In genomic region chr4:138239496-138239895, GRCh38 we compare ENCODE assay signal across 13 cellular contexts. TPM values are rescaled to one million over a fixed set of nuclear protein-coding genes. Genes with fewer than 3 reads are reported as not detected.
DNase-seq lines count a peak whose midpoint lies in the region; ATAC-seq, FAIRE-seq and TF ChIP-seq lines count a peak whose summit lies in the region.
"Had no signal": no experiment of that assay in that cellular context is flagged by ENCODE, and none has a peak within 500 bp of the region (broad histone marks: within the 10 kb centered on the region; RNA-seq: fewer than 3 reads in every experiment).

No MANE protein-coding gene starts in this region.

- H3K27me3 Mint-ChIP-seq in nephron (ENCODE audit: low read depth) (no peaks in the 10 kb centered on the region), immature natural killer cell (ENCODE audit: low read depth in 3 of 3) (no peaks in the 10 kb centered on the region)
- H3K27me3 Mint-ChIP-seq: activated CD4-positive, alpha-beta T cell treated with anti-CD3 and anti-CD28 coated beads, Interleukin-2, amount 10 ng/mL, durations not matched to agents 7 days and 5 days; natural killer cell treated with Interleukin-12 subunit alpha and Interleukin-12 subunit beta and Interleukin-15 and Interleukin-18, amount 100 ng/mL, for 72 hours had no signal

- H3K27ac Mint-ChIP-seq in nephron (no peak overlapping the region), immature natural killer cell (no peak overlapping the region)
- H3K27ac Mint-ChIP-seq: activated CD4-positive, alpha-beta T cell treated with anti-CD3 and anti-CD28 coated beads, Interleukin-2, amount 10 ng/mL, durations not matched to agents 7 days and 5 days; activated naive CD4-positive, alpha-beta T cell treated with anti-CD3 and anti-CD28 coated beads, Interleukin-2, amount 50 U/mL, for 72 hours had no signal

- DNase-seq in DMS79 treated with DMSO at 0.1 percent for 48 hours (lab: John Stamatoyannopoulos, UW) = peak; percentile 3
- DNase-seq in DMS79 (lab: John Stamatoyannopoulos, UW) = no peak
- no peak for DNase-seq in K562 (ENCODE audit: extremely low read depth in 1 of 4, low spot score in 3 of 4)
- DNase-seq in effector CD8-positive, alpha-beta T cell (lab: John Stamatoyannopoulos, UW) = no peak
- DNase-seq in immature natural killer cell = no peak
- no peak for DNase-seq in HK-2 (ENCODE audit: unreplicated experiment)
- DNase-seq: activated CD4-positive, alpha-beta T cell treated with anti-CD3 and anti-CD28 coated beads, Interleukin-2, amount 10 ng/mL, durations not matched to agents 7 days and 5 days; NCI-H2029 had no signal

- ATAC-seq in K562 = 0 out of 3 replicates have a peak, but pooled peaks have one; percentile 0
- ATAC-seq: activated naive CD4-positive, alpha-beta T cell treated with anti-CD3 and anti-CD28 coated beads, Interleukin-2, amount 50 U/mL, for 72 hours; natural killer cell treated with Interleukin-12 subunit alpha and Interleukin-12 subunit beta and Interleukin-15 and Interleukin-18, amount 100 ng/mL, for 72 hours had no signal

- TF ChIP-seq EP300 in K562 (IDR thresholded peaks at IDR 0.05; ENCODE audit: low read length) = no peak

- peaks cover 22% of the 10 kb centered on the region for H3K4me1 Mint-ChIP-seq in nephron
- peaks cover 2 to 15% of the 10 kb centered on the region in 2 donors for H3K4me1 Mint-ChIP-seq in immature natural killer cell

- no peaks in the 10 kb centered on the region for H3K36me3 Mint-ChIP-seq in nephron (ENCODE audit: low read depth)
- H3K36me3 Mint-ChIP-seq in immature natural killer cell = peaks cover 0 to 5% (median 0%) of the 10 kb centered on the region in 3 donors

- H3K4me3 ChIP-seq in HUES48 (ENCODE audit: low read depth, low read length) (peak overlapping the region; percentile 52), K562 (peak overlapping the region; percentile 69)

- FAIRE-seq in K562 (lab: Jason Lieb, UNC) = no peak

- H3K4me1 ChIP-seq in HUES48 (ENCODE audit: control insufficient read depth, insufficient read depth, low read length) (peaks cover 36% of the 10 kb centered on the region), K562 (replicated peaks in 1 of 2; ENCODE audit: control insufficient read depth in 2 of 2, insufficient read depth in 2 of 2, low read length in 2 of 2) (peaks cover 0 to 26% of the 10 kb centered on the region in 2 experiments; a peak in 4 of 5 replicates)

- H3K27ac ChIP-seq in HUES48 (ENCODE audit: low read depth, low read length) (no peak overlapping the region), K562 (ENCODE audit: extremely low read depth, low read depth, low read length) (peak overlapping the region; percentile 99; the same call in 2 of the 3 replicates)
- H3K27ac ChIP-seq: 22Rv1 had no signal

- 0% methylated on average over 1 of the region's 1 CpG for WGBS in K562 (ENCODE audit: insufficient coverage, low coverage, missing lambda C conversion rate)

- peak overlapping the region in 2 of 3 experiments; percentile 43 to 58 for H3K4me3 Mint-ChIP-seq in nephron
- H3K4me3 Mint-ChIP-seq in immature natural killer cell = no peak overlapping the region

- TF ChIP-seq POLR2A in K562 (conservative IDR thresholded peaks at IDR 0.05) = no peak

- no peak overlapping the region for H2AFZ ChIP-seq in K562 (ENCODE audit: low read depth, low read length)

- CTCF ChIA-PET in K562 (lab: Yijun Ruan, JAX; ENCODE audit: low intra/inter-chr PET ratio) = no interaction called here

- intact Hi-C loops in K562 (cut with micrococcal nuclease) = no loop called here

- H3K36me3 ChIP-seq in HUES48 (ENCODE audit: control insufficient read depth, insufficient read depth, low read length) (peaks cover 21% of the 10 kb centered on the region), K562 (ENCODE audit: control insufficient read depth, insufficient read depth, low read length) (peaks cover 15% of the 10 kb centered on the region)

- POLR2A ChIA-PET in K562 (lab: Yijun Ruan, JAX) = interaction anchor here (1.0 to 1.2 kb wide), 2 partner anchors 283 to 439 kb away, joined by 3 to 4 read pairs; no protein-coding TSS in a partner anchor

- H4K20me1 ChIP-seq in K562 (replicated peaks; ENCODE audit: control insufficient read depth, insufficient read depth, low read length) = no peaks in the 10 kb centered on the region; the same call in 1 of the 2 replicates

- H3K9me3 Mint-ChIP-seq in nephron = no peaks in the 10 kb centered on the region
- H3K9me3 Mint-ChIP-seq in immature natural killer cell = peaks cover 0 to 12% (median 6%) of the 10 kb centered on the region in 6 donors

- H3K9ac ChIP-seq in HUES48 (ENCODE audit: low read depth, low read length) (peak overlapping the region; percentile 18; the same call in 1 of the 2 replicates), K562 (ENCODE audit: insufficient read depth in 1 of 2, low read depth in 2 of 2, low read length in 2 of 2) (peak overlapping the region in 1 of 2 experiments; percentile 98; a peak in 3 of 4 replicates)

- TF ChIP-seq CTCF in K562 (IDR thresholded peaks at IDR 0.05 in 2 of 3, conservative IDR thresholded peaks at IDR 0.05 in 1 of 3; ENCODE audit: insufficient read depth in 2 of 3, low read depth in 1 of 3, low read length in 3 of 3) (no peak), nephron (IDR thresholded peaks at IDR 0.05; ENCODE audit: unreplicated experiment in 3 of 3) (no peak)

- H3K27me3 ChIP-seq in HUES48 (ENCODE audit: control insufficient read depth, insufficient read depth, low read length) (no peaks in the 10 kb centered on the region), K562 (ENCODE audit: control insufficient read depth in 2 of 2, insufficient read depth in 2 of 2, low read length in 2 of 2) (no peaks in the 10 kb centered on the region)

- H3K9me1 ChIP-seq in K562 (ENCODE audit: control insufficient read depth, insufficient read depth, low read length) = no peaks in the 10 kb centered on the region

- H3K4me2 ChIP-seq in K562 (ENCODE audit: insufficient read depth, low read length) = peak overlapping the region; percentile 75

- BruUV-seq in K562 (replicated peaks; lab: Mats Ljungman, UMichigan) = no TSS peak

- in situ Hi-C loops in K562 (cut with MboI) = no loop called here

- no peak for TF ChIP-seq RAD21 in K562 (CRISPR knock-in tag; conservative IDR thresholded peaks at IDR 0.05 in 1 of 2, IDR thresholded peaks at IDR 0.05 in 1 of 2)

- peaks cover 75% of the 10 kb centered on the region for H3K79me2 ChIP-seq in K562 (ENCODE audit: control insufficient read depth, insufficient read depth, low read length)

- H3K9me3 ChIP-seq in HUES48 (ENCODE audit: control insufficient read depth, insufficient read depth, low read length) = no peaks in the 10 kb centered on the region
- no peaks in the 10 kb centered on the region for H3K9me3 ChIP-seq in K562 (replicated peaks; ENCODE audit: control insufficient read depth, insufficient read depth, low read depth, low read length)

TF ChIP-seq in K562, 482 proteins besides CTCF, POLR2A, EP300 and RAD21 (continues in another document):
- peak; percentile 52; the same call in 1 of the 2 replicates for TF ChIP-seq ZNF316 (IDR thresholded peaks at IDR 0.05)

RNA-seq across cellular contexts. Expression of gene SLC7A11, which starts 2.7 kb away (rescaled TPM):
- total RNA-seq in K562 (2011; cell fraction: chromatin; rRNA removed; ENCODE audit: low replicate concordance) = 27.5 and 76.5 TPM in 2 replicates
- total RNA-seq in K562 (2011; cell fraction: nucleolus; rRNA removed) = 16.5 and 25.1 TPM in 2 replicates
- total RNA-seq in K562 (2011; cell fraction: nucleoplasm; rRNA removed) = 48.4 and 73.4 TPM in 2 replicates
- 13.0 and 13.1 TPM in 2 replicates for total RNA-seq in K562 (2014; rRNA removed)
- 26.1 and 37.6 TPM in 2 replicates for total RNA-seq in K562 (2014; rRNA removed; fragmentation: Illumina TruSeq; extraction: Trizol)
- 3.5 and 4.5 TPM in 2 replicates for total RNA-seq in K562 (2015; rRNA removed; fragmentation: Illumina TruSeq; extraction: Trizol)
- 13.1 and 15.4 TPM in 2 replicates for total RNA-seq in K562 (2021)
- polyA plus RNA-seq in K562 (2011; rRNA removed) = 13.9 and 18.6 TPM in 2 replicates
- 2.3 and 9.1 TPM in 2 replicates for polyA plus RNA-seq in K562 (2011; cell fraction: cytosol; rRNA removed)
- 9.7 and 19.0 TPM in 2 replicates for polyA plus RNA-seq in K562 (2011; cell fraction: nucleus; rRNA removed)
- 4.8 and 19.7 TPM in 2 replicates for polyA plus RNA-seq in K562 (2012)
- polyA plus RNA-seq in K562 (2014; fragmentation: Illumina TruSeq; extraction: Trizol) = 16.4 and 16.5 TPM in 2 replicates
- polyA plus RNA-seq in K562 (2014; fragmentation: Nextera tagmentation; extraction: Ambion mirVana) = 1 to 10 TPM; 4.7 to 9.1 TPM
- polyA plus RNA-seq in K562 (2014; rRNA removed) = 11.5 and 13.5 TPM in 2 replicates
- polyA minus RNA-seq in K562 (2011; rRNA and poly(A)+ RNA removed) = 25.7 and 42.3 TPM in 2 replicates
- 11.0 and 17.2 TPM in 2 replicates for polyA minus RNA-seq in K562 (2011; cell fraction: cytosol; rRNA and poly(A)+ RNA removed)
- 18.3 and 53.0 TPM in 2 replicates for polyA minus RNA-seq in K562 (2011; cell fraction: nucleus; rRNA and poly(A)+ RNA removed)
- polyA plus RNA-seq in immature natural killer cell = not detected

Comparison
In these comparisons a context has a peak if more than half of its experiments do, and no peak if none do; other contexts are left out.
1. H3K4me3 Mint-ChIP-seq: peak in nephron (2 of 3); none in immature natural killer cell (0 of 5).